16 cellular contexts compared by ENCODE assay signal in genomic region chr11:129298990-129299389, GRCh38.
"Had no signal": no experiment of that assay in that cellular context is flagged by ENCODE, and none has a peak within 500 bp of the region (broad histone marks: within the 10 kb centered on the region; RNA-seq: fewer than 3 reads in every experiment).

No MANE protein-coding gene starts in this region.

- H3K27ac ChIP-seq: adrenal gland, body of pancreas, epithelial cell of prostate, spleen had no signal

- H3K27me3 ChIP-seq: adrenal gland, body of pancreas had no signal

- H3K9me3 ChIP-seq: adrenal gland, body of pancreas, spleen had no signal

- H3K4me1 ChIP-seq: adrenal gland, body of pancreas, spleen had no signal

- DNase-seq: activated CD4-positive, alpha-beta T cell treated with anti-CD3 and anti-CD28 coated beads, Interleukin-2, amount 10 ng/mL, durations not matched to agents 7 days and 5 days; activated CD4-positive, CD25-positive, alpha-beta regulatory T cell; activated CD8-positive, alpha-beta memory T cell treated with anti-CD3 and anti-CD28 coated beads for 24 hours; activated naive CD4-positive, alpha-beta T cell treated with anti-CD3 and anti-CD28 coated beads, Interleukin-2, amount 50 U/mL, for 16 hours; adrenal gland; body of pancreas; cortex of kidney; effector memory CD8-positive, alpha-beta T cell; hippocampal formation; naive thymus-derived CD4-positive, alpha-beta T cell; right cardiac atrium; spleen; stimulated activated CD4-positive, alpha-beta T cell treated with anti-CD3 and anti-CD28 coated beads, Interleukin-2, amount 100 ng/mL, for 24 hours; stimulated activated naive B cell treated with anti-CD40 and anti-IgM and Interleukin-4, amounts not matched to agents 10 μg/mL and 1 μg/mL and 100 μg/mL, for 72 hours; trophoblast cell had no signal

- H3K36me3 ChIP-seq: adrenal gland, spleen had no signal

- H3K4me3 ChIP-seq: adrenal gland, body of pancreas, spleen had no signal
